ENCODE assay signal across 8 cellular contexts in genomic region chr10:73785221-73785720, GRCh38. TPM values are rescaled to one million over a fixed set of nuclear protein-coding genes. Genes with fewer than 3 reads are reported as not detected.
DNase-seq lines count a peak whose midpoint lies in the region; ATAC-seq and TF ChIP-seq lines count a peak whose summit lies in the region.

ZSWIM8 (plus strand) TSS chr10:73785606; CDS start chr10:73785879, 273 bp downstream.

- TF ChIP-seq EP300 in SK-N-SH (IDR thresholded peaks at IDR 0.05; ENCODE audit: borderline replicate concordance in 1 of 2, low read depth in 1 of 2, low read length in 1 of 2) (no peak), gastroesophageal sphincter (IDR thresholded peaks at IDR 0.05) (no peak)

- WGBS in SK-N-SH (ENCODE audit: low lambda C conversion rate) = under 1% methylated on average over 20 of the region's 35 CpGs
- 0% methylated on average over 2 to 15 of the region's 35 CpGs for WGBS in gastroesophageal sphincter (ENCODE audit: low coverage in 1 of 2), 2 donors

- no peak for TF ChIP-seq RAD21 in SK-N-SH (IDR thresholded peaks at IDR 0.05; ENCODE audit: low read length)

- H2AFZ ChIP-seq in SK-N-SH (ENCODE audit: low read depth) = peak within 1 kb of the TSS; percentile 58

- H3K27ac ChIP-seq in SK-N-SH (ENCODE audit: low read depth in 2 of 2, low read length in 1 of 2) (peak within 1 kb of the TSS; percentile 83 to 95), gastroesophageal sphincter (peak within 1 kb of the TSS; percentile 76 to 94 (median 92)), neutrophil (peak within 1 kb of the TSS; percentile 98), substantia nigra (ENCODE audit: low read depth, low read length, poor library complexity, severe bottlenecking) (peak within 1 kb of the TSS; percentile 96)

- CTCF ChIA-PET in SK-N-SH (lab: Yijun Ruan, JAX) = interaction anchor here (1.1 to 2.1 kb wide), 4 partner anchors 13 to 41 kb away, joined by 3 to 8 read pairs (median 6); a partner anchor contains a TSS

- H3K4me3 ChIP-seq in SK-N-SH (ENCODE audit: low read depth in 2 of 2, low read length in 1 of 2) = peak within 1 kb of the TSS; percentile 93 to 98
- H3K4me3 ChIP-seq in gastroesophageal sphincter = peak within 1 kb of the TSS; percentile 63 to 97
- H3K4me3 ChIP-seq in neutrophil (ENCODE audit: low read depth in 1 of 2, low read length in 1 of 2) = peak within 1 kb of the TSS; percentile 90 to 97

- peak; percentile 91 for DNase-seq in GM04504 (ENCODE audit: low read depth)
- DNase-seq in NCI-H1048 (lab: John Stamatoyannopoulos, UW) = peak; percentile 58
- DNase-seq in SK-N-SH = peak; percentile 95
- DNase-seq in activated naive CD4-positive, alpha-beta T cell treated with anti-CD3 and anti-CD28 coated beads, Interleukin-2, amount 50 U/mL, for 16 hours = peak; percentile 83
- DNase-seq in substantia nigra (lab: John Stamatoyannopoulos, UW) = peak; percentile 61 to 99 (median 92)

- peak; percentile 73 for ATAC-seq in HG02571 (IDR thresholded peaks at IDR 0.05; ENCODE audit: unreplicated experiment)
- ATAC-seq in gastroesophageal sphincter = peak; percentile 91

- peak; percentile 76 to 79 for TF ChIP-seq POLR2A in gastroesophageal sphincter (IDR thresholded peaks at IDR 0.05)

- peaks cover 9% of the 10 kb centered on the region for H3F3A ChIP-seq in SK-N-SH (replicated peaks; ENCODE audit: insufficient read depth)

- peak within 1 kb of the TSS; percentile 86 for H3K9ac ChIP-seq in SK-N-SH

- H3K4me2 ChIP-seq in SK-N-SH = peak within 1 kb of the TSS; percentile 97

- no peaks in the 10 kb centered on the region for H3K9me2 ChIP-seq in SK-N-SH

- peaks cover 26% of the 10 kb centered on the region for H4K20me1 ChIP-seq in SK-N-SH (ENCODE audit: insufficient read depth)

- H3K79me2 ChIP-seq in SK-N-SH (ENCODE audit: insufficient read depth) = peaks cover 84% of the 10 kb centered on the region

- H3K9me3 ChIP-seq in SK-N-SH (no peaks in the 10 kb centered on the region), gastroesophageal sphincter (no peaks in the 10 kb centered on the region), neutrophil (no peaks in the 10 kb centered on the region)

- peaks cover 0 to 22% of the 10 kb centered on the region in 2 experiments; a peak in 3 of 4 replicates for H3K4me1 ChIP-seq in SK-N-SH (ENCODE audit: control insufficient read depth in 1 of 2, insufficient read depth in 2 of 2, low read depth in 1 of 2, low read length in 1 of 2)
- H3K4me1 ChIP-seq in gastroesophageal sphincter = peaks cover 0 to 79% (median 36%) of the 10 kb centered on the region in 3 donors
- peaks cover 42 to 46% of the 10 kb centered on the region in 2 experiments for H3K4me1 ChIP-seq in neutrophil (ENCODE audit: control insufficient read depth in 1 of 2, insufficient read depth in 1 of 2, low read depth in 1 of 2, low read length in 1 of 2)

- TF ChIP-seq CTCF in SK-N-SH (IDR thresholded peaks at IDR 0.05) (no peak), gastroesophageal sphincter (IDR thresholded peaks at IDR 0.05) (peak in 2 of 4 experiments; percentile 24 to 32), neutrophil (IDR thresholded peaks at IDR 0.05) (peak; percentile 60)

- POLR2A ChIA-PET in SK-N-SH (lab: Yijun Ruan, JAX) = interaction anchor here (2.8 to 4.0 kb wide), 2 partner anchors 13 to 14 kb away, joined by 13 to 22 read pairs; a partner anchor contains a TSS

- H3K27me3 ChIP-seq in SK-N-SH (ENCODE audit: insufficient read depth) (no peaks in the 10 kb centered on the region), gastroesophageal sphincter (no peaks in the 10 kb centered on the region), neutrophil (no peaks in the 10 kb centered on the region)

- H3K36me3 ChIP-seq in SK-N-SH (replicated peaks in 1 of 2; ENCODE audit: control insufficient read depth in 1 of 2, insufficient read depth in 2 of 2, low read length in 1 of 2) = peaks cover 3 to 18% of the 10 kb centered on the region in 2 experiments
- peaks cover 0 to 18% of the 10 kb centered on the region in 2 donors for H3K36me3 ChIP-seq in gastroesophageal sphincter
- peaks cover 21% of the 10 kb centered on the region for H3K36me3 ChIP-seq in neutrophil

TF ChIP-seq in SK-N-SH, 30 proteins besides CTCF, POLR2A, EP300 and RAD21 (continues in another document):
- TF ChIP-seq SMC3 (IDR thresholded peaks at IDR 0.05; ENCODE audit: low read depth, low read length) (no peak), REST (IDR thresholded peaks at IDR 0.05; ENCODE audit: low read depth, low read length) (0 out of 2 replicates have a peak, but pooled peaks have one; percentile 50), RCOR1 (IDR thresholded peaks at IDR 0.05; ENCODE audit: low read length) (no peak), MXI1 (IDR thresholded peaks at IDR 0.05; ENCODE audit: low read depth, low read length) (peak; percentile 85), TCF12 (IDR thresholded peaks at IDR 0.05) (no peak), TEAD4 (IDR thresholded peaks at IDR 0.05; ENCODE audit: borderline replicate concordance, insufficient read depth) (no peak), NRF1 (IDR thresholded peaks at IDR 0.05; ENCODE audit: low read depth, low read length) (no peak), MAX (IDR thresholded peaks at IDR 0.05; ENCODE audit: low read depth) (peak; percentile 78; the same call in 1 of the 2 replicates), NFIC (IDR thresholded peaks at IDR 0.05; ENCODE audit: borderline replicate concordance) (no peak), RXRA (IDR thresholded peaks at IDR 0.05; ENCODE audit: borderline replicate concordance, low read depth) (no peak), PBX3 (IDR thresholded peaks at IDR 0.05) (peak; percentile 69), GATA2 (CRISPR knock-in tag; IDR thresholded peaks at IDR 0.05) (no peak), TAF1 (IDR thresholded peaks at IDR 0.05; ENCODE audit: borderline replicate concordance, low read depth, low read length) (peak; percentile 52; the same call in 1 of the 2 replicates), IRF3 (IDR thresholded peaks at IDR 0.05; ENCODE audit: low read depth, low read length) (peak; percentile 15; the same call in 1 of the 2 replicates), POLR2AphosphoS5 (IDR thresholded peaks at IDR 0.05; ENCODE audit: low read depth, low read length) (peak; percentile 48), FOXJ3 (CRISPR knock-in tag; IDR thresholded peaks at IDR 0.05) (peak; percentile 48; the same call in 1 of the 2 replicates), EZH2phosphoT487 (IDR thresholded peaks at IDR 0.05; ENCODE audit: borderline replicate concordance, low read depth) (no peak), ELF1 (IDR thresholded peaks at IDR 0.05) (peak; percentile 89), MEF2A (IDR thresholded peaks at IDR 0.05; ENCODE audit: borderline replicate concordance, low read depth) (no peak), FOSL2 (IDR thresholded peaks at IDR 0.05; ENCODE audit: borderline replicate concordance, low read depth) (no peak), FOXM1 (IDR thresholded peaks at IDR 0.05; ENCODE audit: low read depth) (no peak)

RNA-seq across cellular contexts. Expression of gene ZSWIM8, which starts in this region (rescaled TPM):
- polyA plus RNA-seq in SK-N-SH (2012; rRNA removed) = 97.3 and 112 TPM in 2 replicates
- polyA plus RNA-seq in SK-N-SH (2012; cell fraction: cytosol; rRNA removed) = 21.4 and 41.4 TPM in 2 replicates
- polyA plus RNA-seq in SK-N-SH (2012; cell fraction: nucleus; rRNA removed) = 340 and 358 TPM in 2 replicates
- total RNA-seq in gastroesophageal sphincter = 100 to 1,000 TPM in 2 of 4 donors, 10 to 100 TPM in 2; 48.4 to 121 (median 101) TPM

Comparison
In these comparisons a context has a peak if more than half of its experiments do, and no peak if none do; other contexts are left out.
1. Peak in every context shown above with its lines: DNase-seq, ATAC-seq, H3K4me3 ChIP-seq and H3K27ac ChIP-seq.